ENCODE assay signal across 10 cellular contexts in the genomic region with DNA sequence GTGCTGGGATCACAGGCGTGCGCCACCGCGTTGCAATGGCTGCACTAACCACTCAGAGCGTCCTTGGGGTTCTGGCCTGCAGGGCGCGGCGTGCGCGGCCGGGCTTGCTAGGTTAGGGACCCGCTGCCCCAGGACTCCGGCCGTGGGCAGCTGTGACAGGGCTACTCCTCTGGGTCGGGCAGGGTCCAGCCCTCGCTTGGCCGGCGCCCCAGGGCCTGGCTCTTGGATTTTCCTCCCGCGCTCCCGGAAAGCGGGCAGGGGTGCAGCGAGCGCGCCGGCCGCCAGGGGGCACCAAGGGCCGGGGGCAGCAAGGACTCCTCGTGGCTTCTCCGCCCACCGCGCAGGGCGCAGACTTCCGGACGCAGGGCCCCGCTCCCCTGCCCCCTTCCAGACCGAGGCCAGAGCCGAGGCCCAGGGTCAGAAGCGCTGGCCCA. TPM values are rescaled to one million over a fixed set of nuclear protein-coding genes. Genes with fewer than 3 reads are reported as not detected.
DNase-seq lines count a peak whose midpoint lies in the region; ATAC-seq and TF ChIP-seq lines count a peak whose summit lies in the region.
"Had no signal": no experiment of that assay in that cellular context is flagged by ENCODE, and none has a peak within 500 bp of the region (broad histone marks: within the 10 kb centered on the region; RNA-seq: fewer than 3 reads in every experiment).

No MANE protein-coding gene starts in this region.

- no peak for TF ChIP-seq POLR2A in gastrocnemius medialis (IDR thresholded peaks at IDR 0.05)

- no peak overlapping the region for H3K4me3 ChIP-seq in gastrocnemius medialis

- peaks cover 5% of the 10 kb centered on the region for H3K9me3 Mint-ChIP-seq in endothelial cell (ENCODE audit: unreplicated experiment)

- H3K27ac Mint-ChIP-seq in endothelial cell (ENCODE audit: unreplicated experiment) = no peak overlapping the region

- DNase-seq in CD1c-positive myeloid dendritic cell (ENCODE audit: extremely low spot score) = peak; percentile 6
- peak; percentile 12 for DNase-seq in T-helper 9 cell
- DNase-seq in endothelial cell (ENCODE audit: low spot score) = no peak
- peak; percentile 71 for DNase-seq in posterior vena cava (ENCODE audit: low spot score)
- no peak for DNase-seq in medulla oblongata (ENCODE audit: extremely low spot score)
- DNase-seq in NOMO-1 treated with DMSO at 0.1 percent for 48 hours (lab: John Stamatoyannopoulos, UW; ENCODE audit: unreplicated experiment) = no peak
- DNase-seq in retina = no peak
- DNase-seq in gastrocnemius medialis = no peak
- DNase-seq: DMS153 had no signal

- peak; percentile 39 for TF ChIP-seq CTCF in endothelial cell (IDR thresholded peaks at IDR 0.05; ENCODE audit: unreplicated experiment)
- peak in 2 of 5 experiments; percentile 17 to 20 for TF ChIP-seq CTCF in gastrocnemius medialis (IDR thresholded peaks at IDR 0.05 in 4 of 5, conservative IDR thresholded peaks at IDR 0.05 in 1 of 5)

- in situ Hi-C loops in gastrocnemius medialis (cut with MboI; ENCODE audit: low sequenced_read_pairs in 4 of 4) = no loop called here

- no peaks in the 10 kb centered on the region for H3K4me1 Mint-ChIP-seq in endothelial cell (ENCODE audit: unreplicated experiment)

- no peak overlapping the region for H3K4me3 Mint-ChIP-seq in endothelial cell (ENCODE audit: unreplicated experiment)

- no peak overlapping the region for H3K27ac ChIP-seq in gastrocnemius medialis

- peaks cover 13% of the 10 kb centered on the region for H3K27me3 Mint-ChIP-seq in endothelial cell (ENCODE audit: unreplicated experiment)

- intact Hi-C loops in posterior vena cava (cut with DNase I) (no loop called here), gastrocnemius medialis (cut with DNase I; ENCODE audit: low total_unique reads) (no loop called here)

- no peak for ATAC-seq in gastrocnemius medialis

- no peaks in the 10 kb centered on the region for H3K27me3 ChIP-seq in gastrocnemius medialis

- peaks cover 3 to 11% (median 5%) of the 10 kb centered on the region in 3 donors for H3K9me3 ChIP-seq in gastrocnemius medialis

- peaks cover 19% of the 10 kb centered on the region for H3K36me3 Mint-ChIP-seq in endothelial cell (ENCODE audit: low read depth, unreplicated experiment)

- H3K4me1 ChIP-seq in gastrocnemius medialis = no peaks in the 10 kb centered on the region

- peaks cover 0 to 5% of the 10 kb centered on the region in 2 donors for H3K36me3 ChIP-seq in gastrocnemius medialis

RNA-seq across cellular contexts. Expression of gene TLE7, which starts 0.5 kb away (rescaled TPM):
- total RNA-seq in endothelial cell (ENCODE audit: unreplicated experiment) (not detected), posterior vena cava (not detected), gastrocnemius medialis (not detected)
- total RNA-seq: HT-29 had no signal

RNA-seq across cellular contexts. Expression of gene ZNF23, which starts 20.7 kb away (rescaled TPM):
- total RNA-seq in endothelial cell (ENCODE audit: unreplicated experiment) (8.3 TPM), posterior vena cava (10 to 100 TPM in 1 of 2 donors, 1 to 10 TPM in 1; 10.0 to 10.5 TPM), gastrocnemius medialis (1 to 10 TPM; 3.6 to 5.6 (median 4.7) TPM)

RNA-seq across cellular contexts. Expression of gene ZNF19, which starts 47.8 kb away (rescaled TPM):
- total RNA-seq in endothelial cell (ENCODE audit: unreplicated experiment) = 7.5 TPM
- total RNA-seq in posterior vena cava = 1 to 10 TPM; 3.6 to 4.2 TPM
- 1 to 10 TPM in 3 of 4 donors, under 1 TPM in 1; 0.65 to 3.3 (median 1.5) TPM for total RNA-seq in gastrocnemius medialis

Comparison
In these comparisons a context has a peak if more than half of its experiments do, and no peak if none do; other contexts are left out.
1. DNase-seq: peak in CD1c-positive myeloid dendritic cell (single experiment), T-helper 9 cell (single experiment) and posterior vena cava (single experiment); none in endothelial cell (single experiment), medulla oblongata (single experiment), NOMO-1 treated with DMSO at 0.1 percent for 48 hours (single experiment), retina (single experiment) and gastrocnemius medialis (0 of 2).